In the genomic region with DNA sequence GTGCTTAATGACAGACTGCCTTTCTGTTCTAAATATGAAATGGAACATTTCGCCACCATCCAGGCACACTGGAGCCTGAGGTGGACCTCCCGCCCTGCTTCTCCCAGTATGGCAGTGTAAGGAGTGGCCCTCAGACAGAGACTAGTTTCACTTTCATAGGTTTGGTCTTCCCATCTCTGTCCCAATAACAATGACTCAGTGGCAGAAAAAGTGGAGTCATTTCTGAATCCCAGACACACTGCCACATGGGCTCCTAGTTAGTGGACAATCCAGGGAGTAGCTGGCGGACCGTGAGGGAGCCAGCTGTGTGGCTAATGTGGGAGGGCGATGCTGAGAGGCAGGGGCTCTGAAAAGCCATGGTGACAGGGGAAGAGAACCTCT, we compare ENCODE assay signal across 10 cellular contexts.
A peak's percentile ranks its signal among the peaks of the same experiment; 100 is the strongest.
DNase-seq lines count a peak whose midpoint lies in the region; ATAC-seq, FAIRE-seq and TF ChIP-seq lines count a peak whose summit lies in the region.
"Had no signal": no experiment of that assay in that cellular context is flagged by ENCODE, and none has a peak within 500 bp of the region (broad histone marks: within the 10 kb centered on the region; RNA-seq: fewer than 3 reads in every experiment).

No MANE protein-coding gene starts in this region.

- no peaks in the 10 kb centered on the region for H4K20me1 ChIP-seq in fibroblast of lung (ENCODE audit: control insufficient read depth, extremely low read depth, insufficient read depth, low read length)

- FAIRE-seq in H54 (lab: Jason Lieb, UNC) = no peak

- no peaks in the 10 kb centered on the region for H3K9me3 ChIP-seq in SJSA1 (replicated peaks)
- no peaks in the 10 kb centered on the region for H3K9me3 ChIP-seq in fibroblast of lung (ENCODE audit: control insufficient read depth, insufficient read depth, low read depth, low read length)
- no peaks in the 10 kb centered on the region for H3K9me3 ChIP-seq in gastrocnemius medialis
- H3K9me3 ChIP-seq: sigmoid colon had no signal

- in situ Hi-C loops in gastrocnemius medialis (cut with MboI; ENCODE audit: low sequenced_read_pairs in 4 of 4) = loop anchor here in 2 of 4 donors (25.0 kb wide), 1 partner anchor 577 kb away; a partner anchor contains a TSS

- no peak overlapping the region for H3K9ac ChIP-seq in fibroblast of lung (ENCODE audit: insufficient read depth, low read length)

- H3K4me2 ChIP-seq in fibroblast of lung (ENCODE audit: extremely low read depth, insufficient read depth, low read length) = peak overlapping the region; percentile 18

- H3K27me3 ChIP-seq in SJSA1 (replicated peaks) (no peaks in the 10 kb centered on the region), fibroblast of lung (ENCODE audit: control insufficient read depth, insufficient read depth, low read length) (no peaks in the 10 kb centered on the region), gastrocnemius medialis (no peaks in the 10 kb centered on the region)
- H3K27me3 ChIP-seq: sigmoid colon had no signal

- no peak for TF ChIP-seq POLR2A in H54 (IDR thresholded peaks at IDR 0.05; ENCODE audit: low read depth, low read length)
- peak; percentile 53 to 56 for TF ChIP-seq POLR2A in gastrocnemius medialis (IDR thresholded peaks at IDR 0.05)

- H3K4me1 ChIP-seq in SJSA1 (replicated peaks) (peaks cover 32% of the 10 kb centered on the region), fibroblast of lung (ENCODE audit: control insufficient read depth, extremely low read depth, insufficient read depth, low read length) (peaks cover 9% of the 10 kb centered on the region), gastrocnemius medialis (peaks cover 32 to 52% of the 10 kb centered on the region in 2 donors)

- TF ChIP-seq CTCF in fibroblast of lung (conservative IDR thresholded peaks at IDR 0.05 in 1 of 2, IDR thresholded peaks at IDR 0.05 in 1 of 2; ENCODE audit: low read depth in 1 of 2, low read length in 2 of 2) (no peak), gastrocnemius medialis (IDR thresholded peaks at IDR 0.05 in 4 of 5, conservative IDR thresholded peaks at IDR 0.05 in 1 of 5) (no peak)

- intact Hi-C loops in gastrocnemius medialis (cut with DNase I; ENCODE audit: low total_unique reads) = loop anchor here (2.0 to 5.0 kb wide), 5 partner anchors 46 to 582 kb away; a partner anchor contains a TSS

- no peaks in the 10 kb centered on the region for H3K79me2 ChIP-seq in fibroblast of lung (ENCODE audit: control insufficient read depth, insufficient read depth, low read length)

- H3K4me3 ChIP-seq in SJSA1 (no peak overlapping the region), fibroblast of lung (replicated peaks in 1 of 4; ENCODE audit: control extremely low read depth in 1 of 4, insufficient read depth in 1 of 4, low read depth in 3 of 4, low read length in 4 of 4) (no peak overlapping the region), gastrocnemius medialis (peak overlapping the region; percentile 27 to 50 (median 33))
- H3K4me3 ChIP-seq: sigmoid colon had no signal

- DNase-seq in H54 (ENCODE audit: insufficient read length, low spot score) (peak; percentile 16), SJSA1 (ENCODE audit: low read depth in 1 of 2, low spot score in 2 of 2) (peak; percentile 52 to 70), fibroblast of lung (ENCODE audit: low read depth in 2 of 2) (peak; percentile 44 to 76), gastrocnemius medialis (peak; percentile 74 to 89), NOMO-1 (lab: John Stamatoyannopoulos, UW; ENCODE audit: unreplicated experiment in 2 of 2) (no peak), GDM1 (lab: John Stamatoyannopoulos, UW) (no peak)
- DNase-seq: KG1, sigmoid colon had no signal

- ATAC-seq in gastrocnemius medialis (peak; percentile 80 to 85), GM21825 (IDR thresholded peaks at IDR 0.05; ENCODE audit: unreplicated experiment) (no peak), GM18907 (IDR thresholded peaks at IDR 0.05; ENCODE audit: unreplicated experiment) (no peak)

- H3K27ac ChIP-seq in SJSA1 (peak overlapping the region; percentile 58), fibroblast of lung (ENCODE audit: insufficient read depth, low read length) (no peak overlapping the region), gastrocnemius medialis (peak overlapping the region; percentile 86 to 96 (median 90))

- no peak overlapping the region for H2AFZ ChIP-seq in fibroblast of lung (ENCODE audit: low read length)

- H3K36me3 ChIP-seq in SJSA1 (no peaks in the 10 kb centered on the region), fibroblast of lung (ENCODE audit: control insufficient read depth, insufficient read depth, low read length) (no peaks in the 10 kb centered on the region), gastrocnemius medialis (no peaks in the 10 kb centered on the region)
- H3K36me3 ChIP-seq: sigmoid colon had no signal

Comparison
In these comparisons a context has a peak if more than half of its experiments do, and no peak if none do; other contexts are left out.
1. DNase-seq: peak in H54 (single experiment), SJSA1 (2 of 2), fibroblast of lung (2 of 2) and gastrocnemius medialis (2 of 2); none in NOMO-1 (0 of 2) and GDM1 (single experiment).
2. H3K4me3 ChIP-seq: peak in gastrocnemius medialis (4 of 4); none in SJSA1 (single experiment) and fibroblast of lung (0 of 4).
3. ATAC-seq: peak in gastrocnemius medialis (2 of 2); none in GM21825 (single experiment) and GM18907 (single experiment).